Comparison of ENCODE assay signal across 8 cellular contexts in the genomic region with DNA sequence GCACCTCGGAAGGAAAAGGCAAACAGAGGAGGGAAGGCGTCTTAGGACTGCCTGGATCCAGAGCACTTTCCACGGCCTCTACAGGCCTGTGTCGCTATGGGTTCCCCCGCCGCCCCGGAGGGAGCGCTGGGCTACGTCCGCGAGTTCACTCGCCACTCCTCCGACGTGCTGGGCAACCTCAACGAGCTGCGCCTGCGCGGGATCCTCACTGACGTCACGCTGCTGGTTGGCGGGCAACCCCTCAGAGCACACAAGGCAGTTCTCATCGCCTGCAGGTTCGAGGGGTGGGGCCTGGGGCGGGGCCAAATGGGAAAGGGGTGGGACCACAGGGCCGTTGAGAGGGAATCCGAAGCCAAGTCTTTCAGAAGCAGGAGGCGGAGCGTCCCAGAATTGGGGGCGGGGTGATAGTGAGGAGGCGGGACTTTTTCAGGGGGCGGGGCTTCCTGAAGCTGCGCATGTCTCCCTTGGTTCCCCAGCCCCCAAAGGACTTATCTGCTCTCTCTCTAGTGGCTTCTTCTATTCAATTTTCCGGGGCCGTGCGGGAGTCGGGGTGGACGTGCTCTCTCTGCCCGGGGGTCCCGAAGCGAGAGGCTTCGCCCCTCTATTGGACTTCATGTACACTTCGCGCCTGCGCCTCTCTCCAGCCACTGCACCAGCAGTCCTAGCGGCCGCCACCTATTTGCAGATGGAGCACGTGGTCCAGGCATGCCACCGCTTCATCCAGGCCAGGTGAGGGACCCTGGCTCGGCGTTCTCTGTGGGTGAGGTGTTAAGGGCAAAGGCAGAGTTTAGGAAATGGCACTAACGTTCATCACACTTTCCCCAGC. TPM values are rescaled to one million over a fixed set of nuclear protein-coding genes. Genes with fewer than 3 reads are reported as not detected.
DNase-seq lines count a peak whose midpoint lies in the region; ATAC-seq, FAIRE-seq and TF ChIP-seq lines count a peak whose summit lies in the region.

No MANE protein-coding gene starts in this region.

- DNase-seq in GOT3 (lab: John Stamatoyannopoulos, UW), result peak; percentile 81
- peak; percentile 84 for DNase-seq in RWPE2 (ENCODE audit: low spot score)
- DNase-seq in activated naive CD4-positive, alpha-beta T cell treated with Interleukin-2 at 50 U/mL for 16 hours, result peak; percentile 96
- peak; percentile 97 for DNase-seq in germinal center (ENCODE audit: low spot score)
- DNase-seq in neural progenitor cell (ENCODE audit: low spot score), result peak; percentile 93
- peak; percentile 94 for DNase-seq in stimulated activated naive CD8-positive, alpha-beta T cell treated with anti-CD3 and anti-CD28 coated beads, Interleukin-15, Interleukin-2, amounts not matched to agents 100 U/mL and 50 U/mL, for 24 hours
- DNase-seq in urothelium cell line (ENCODE audit: low spot score), result no peak

- H3K4me1 Mint-ChIP-seq in neural progenitor cell, result peaks cover 34% of the 10 kb centered on the region

- peaks cover 2% of the 10 kb centered on the region for H3K9me3 Mint-ChIP-seq in neural progenitor cell

- peak overlapping the region; percentile 66 for H3K4me2 ChIP-seq in neural progenitor cell

- H3K9me3 ChIP-seq in RWPE2 (ENCODE audit: severe bottlenecking) (no peaks in the 10 kb centered on the region), neural progenitor cell (ENCODE audit: low read depth) (no peaks in the 10 kb centered on the region)

- ATAC-seq in RWPE2 (ENCODE audit: low read depth), result peak; percentile 68
- ATAC-seq in stimulated activated naive CD8-positive, alpha-beta T cell treated with anti-CD3 and anti-CD28 coated beads, Interleukin-15, Interleukin-2, amounts not matched to agents 100 U/mL and 50 U/mL, for 24 hours, result peak; percentile 76
- no peak for ATAC-seq in GM19452 (IDR thresholded peaks at IDR 0.05; ENCODE audit: unreplicated experiment)

- no peak overlapping the region for H3K27ac Mint-ChIP-seq in neural progenitor cell

- no peaks in the 10 kb centered on the region for H3K36me3 Mint-ChIP-seq in neural progenitor cell

- H3K27me3 ChIP-seq in RWPE2 (ENCODE audit: insufficient read depth, poor library complexity, severe bottlenecking), result no peaks in the 10 kb centered on the region
- peaks cover 43% of the 10 kb centered on the region for H3K27me3 ChIP-seq in neural progenitor cell

- FAIRE-seq in urothelium cell line (lab: Jason Lieb, UNC), result no peak

- H3K36me3 ChIP-seq in RWPE2 (ENCODE audit: low read depth) (no peaks in the 10 kb centered on the region), neural progenitor cell (no peaks in the 10 kb centered on the region)

- no peaks in the 10 kb centered on the region for H3K4me1 ChIP-seq in RWPE2 (ENCODE audit: insufficient read depth, poor library complexity, severe bottlenecking)
- peaks cover 6% of the 10 kb centered on the region for H3K4me1 ChIP-seq in neural progenitor cell

- H3K79me2 ChIP-seq in neural progenitor cell (ENCODE audit: low read depth), result no peaks in the 10 kb centered on the region

- H3K9ac ChIP-seq in neural progenitor cell, result no peak overlapping the region

- TF ChIP-seq CTCF in RWPE2 (IDR thresholded peaks at IDR 0.05; ENCODE audit: poor library complexity, severe bottlenecking), result no peak
- no peak for TF ChIP-seq CTCF in neural progenitor cell (IDR thresholded peaks at IDR 0.05)

- H3K27ac ChIP-seq in RWPE2 (ENCODE audit: poor library complexity, severe bottlenecking) (no peak overlapping the region), neural progenitor cell (no peak overlapping the region)

- H4K20me1 ChIP-seq in neural progenitor cell (ENCODE audit: low read depth), result no peaks in the 10 kb centered on the region

- peak overlapping the region; percentile 69 for H3K4me3 Mint-ChIP-seq in neural progenitor cell

- H3F3A ChIP-seq in neural progenitor cell (ENCODE audit: low read depth), result peaks cover 30% of the 10 kb centered on the region

- peaks cover 41% of the 10 kb centered on the region for H3K27me3 Mint-ChIP-seq in neural progenitor cell (ENCODE audit: insufficient read depth, low read depth)

- peak overlapping the region; percentile 75 for H2AFZ ChIP-seq in neural progenitor cell (replicated peaks)

- H3K4me3 ChIP-seq in RWPE2 (ENCODE audit: severe bottlenecking) (no peak overlapping the region), neural progenitor cell (peak overlapping the region; percentile 35)

RNA-seq across cellular contexts. Expression of a gene that starts 0.9 kb away (rescaled TPM):
- 3.8 and 5.3 TPM in 2 replicates for total RNA-seq in neural progenitor cell (ENCODE audit: low replicate concordance)

RNA-seq across cellular contexts. Expression of a gene that starts 11.4 kb away (rescaled TPM):
- 104 and 137 TPM in 2 replicates for total RNA-seq in neural progenitor cell (ENCODE audit: low replicate concordance)

RNA-seq across cellular contexts. Expression of a gene that starts 12.0 kb away (rescaled TPM):
- total RNA-seq in neural progenitor cell (ENCODE audit: low replicate concordance), result 1.4 TPM in 1 of 2 replicates, not detected in the other

RNA-seq across cellular contexts. Expression of a gene that starts 20.1 kb away (rescaled TPM):
- not detected in 2 replicates for total RNA-seq in neural progenitor cell (ENCODE audit: low replicate concordance)

RNA-seq across cellular contexts. Expression of a gene that starts 27.9 kb away (rescaled TPM):
- 0.21 and 0.40 TPM in 2 replicates for total RNA-seq in neural progenitor cell (ENCODE audit: low replicate concordance)
